8 cellular contexts compared by ENCODE assay signal in genomic region chr16:66935319-66936011, GRCh38. TPM values are rescaled to one million over a fixed set of nuclear protein-coding genes. Genes with fewer than 3 reads are reported as not detected.
DNase-seq lines count a peak whose midpoint lies in the region; ATAC-seq, FAIRE-seq and TF ChIP-seq lines count a peak whose summit lies in the region.

Gene CES2, plus strand, starts transcription at chr16:66935516. Its CDS starts 120 bp downstream, at chr16:66935636.

- WGBS in spleen, 5 donors = 49 to 78% (median 60%) methylated on average over 31 to 44 of the region's 44 CpGs

- TF ChIP-seq POLR2A in spleen (IDR thresholded peaks at IDR 0.05) = no peak

- TF ChIP-seq CTCF in bronchial epithelial cell (IDR thresholded peaks at IDR 0.05; ENCODE audit: insufficient read depth, low read length, severe bottlenecking) (no peak), kidney (IDR thresholded peaks at IDR 0.05; ENCODE audit: borderline replicate concordance, extremely low read depth, insufficient read depth) (no peak), spleen (IDR thresholded peaks at IDR 0.05 in 8 of 11, conservative IDR thresholded peaks at IDR 0.05 in 3 of 11) (no peak)

- H3K4me1 ChIP-seq in CD4-positive, CD25-positive, alpha-beta regulatory T cell (ENCODE audit: control insufficient read depth, insufficient read depth, low read length, poor library complexity, severe bottlenecking) = peaks cover 38% of the 10 kb centered on the region
- H3K4me1 ChIP-seq in kidney (ENCODE audit: control insufficient read depth in 1 of 2, insufficient read depth in 1 of 2, low read depth in 1 of 2, low read length in 2 of 2) = peaks cover 24 to 26% of the 10 kb centered on the region in 2 donors
- H3K4me1 ChIP-seq in spleen = peaks cover 31 to 67% (median 51%) of the 10 kb centered on the region in 6 donors

- no peak for ATAC-seq in CD4-positive, CD25-positive, alpha-beta regulatory T cell (ENCODE audit: low read depth in 2 of 2)
- ATAC-seq in GM18861 (IDR thresholded peaks at IDR 0.05; ENCODE audit: unreplicated experiment) = no peak
- no peak for ATAC-seq in HG02884 (IDR thresholded peaks at IDR 0.05; ENCODE audit: unreplicated experiment)

- FAIRE-seq in bronchial epithelial cell (lab: Jason Lieb, UNC) (no peak), kidney (lab: Jason Lieb, UNC) (no peak)

- in situ Hi-C loops in KBM-7 (cut with MboI; ENCODE audit: low pct_unique_long_range_greater_than_20kb, low sequenced_read_pairs) = no loop called here

- H3K36me3 Mint-ChIP-seq in CD4-positive, CD25-positive, alpha-beta regulatory T cell = peaks cover 12% of the 10 kb centered on the region

- peak within 1 kb of the TSS; percentile 98 to 99 (median 99) for H3K27ac Mint-ChIP-seq in CD4-positive, CD25-positive, alpha-beta regulatory T cell

- peak within 1 kb of the TSS; percentile 86 to 90 for H3K9ac ChIP-seq in kidney (ENCODE audit: low read length in 2 of 2)

- H3K9me3 ChIP-seq in CD4-positive, CD25-positive, alpha-beta regulatory T cell (ENCODE audit: control insufficient read depth in 2 of 2, low read length in 2 of 2) = no peaks in the 10 kb centered on the region
- H3K9me3 ChIP-seq in kidney (ENCODE audit: control insufficient read depth in 1 of 2, low read length in 2 of 2) = no peaks in the 10 kb centered on the region
- H3K9me3 ChIP-seq in spleen = no peaks in the 10 kb centered on the region

- H3K36me3 ChIP-seq in CD4-positive, CD25-positive, alpha-beta regulatory T cell (ENCODE audit: control insufficient read depth, insufficient read depth, low read length) = peaks cover 34% of the 10 kb centered on the region
- peaks cover 23% of the 10 kb centered on the region for H3K36me3 ChIP-seq in bronchial epithelial cell (ENCODE audit: control insufficient read depth, insufficient read depth, low read length)
- H3K36me3 ChIP-seq in kidney (ENCODE audit: control insufficient read depth in 1 of 2, insufficient read depth in 2 of 2, low read length in 2 of 2) = peaks cover 18 to 28% of the 10 kb centered on the region in 2 donors
- peaks cover 0 to 64% (median 31%) of the 10 kb centered on the region in 6 donors for H3K36me3 ChIP-seq in spleen

- intact Hi-C loops in kidney (cut with DNase I) (no loop called here), spleen (cut with DNase I; ENCODE audit: low total_unique reads) (no loop called here)

- H3K27me3 ChIP-seq in CD4-positive, CD25-positive, alpha-beta regulatory T cell (ENCODE audit: control insufficient read depth, insufficient read depth, low read length) = no peaks in the 10 kb centered on the region
- H3K27me3 ChIP-seq in bronchial epithelial cell (ENCODE audit: control insufficient read depth, insufficient read depth, low read length) (no peaks in the 10 kb centered on the region), spleen (replicated peaks in 1 of 7) (no peaks in the 10 kb centered on the region)

- H3K4me3 Mint-ChIP-seq in CD4-positive, CD25-positive, alpha-beta regulatory T cell = peak within 1 kb of the TSS; percentile 96 to 99 (median 98)

- H3K27ac ChIP-seq in CD4-positive, CD25-positive, alpha-beta regulatory T cell (ENCODE audit: insufficient read depth, low read length, poor library complexity, severe bottlenecking) = peak within 1 kb of the TSS; percentile 88
- H3K27ac ChIP-seq in kidney (ENCODE audit: low read depth in 2 of 2, low read length in 2 of 2) (peak within 1 kb of the TSS; percentile 92 to 97), spleen (peak within 1 kb of the TSS; percentile 78 to 98 (median 94))

- H3K4me1 Mint-ChIP-seq in CD4-positive, CD25-positive, alpha-beta regulatory T cell = peaks cover 6 to 70% (median 41%) of the 10 kb centered on the region in 4 donors

- H3K4me3 ChIP-seq in CD4-positive, CD25-positive, alpha-beta regulatory T cell (ENCODE audit: low read depth, low read length) = peak within 1 kb of the TSS; percentile 68
- H3K4me3 ChIP-seq in bronchial epithelial cell (ENCODE audit: low read depth, low read length) = peak within 1 kb of the TSS; percentile 95
- H3K4me3 ChIP-seq in kidney (ENCODE audit: low read length in 2 of 2) = peak within 1 kb of the TSS; percentile 92 to 96
- H3K4me3 ChIP-seq in spleen = peak within 1 kb of the TSS; percentile 60 to 98 (median 95)

- H3K9me3 Mint-ChIP-seq in CD4-positive, CD25-positive, alpha-beta regulatory T cell = no peaks in the 10 kb centered on the region

- H3K27me3 Mint-ChIP-seq in CD4-positive, CD25-positive, alpha-beta regulatory T cell = peaks cover 6% of the 10 kb centered on the region

- DNase-seq in CD4-positive, CD25-positive, alpha-beta regulatory T cell = peak in 1 of 3 donors; percentile 5
- DNase-seq in LoVo (ENCODE audit: low spot score) (peak; percentile 79), bronchial epithelial cell (ENCODE audit: low read depth) (peak; percentile 80), kidney (peak; percentile 91), spleen (peak; percentile 83), KBM-7 (no peak)

RNA-seq across cellular contexts. Expression of gene CES2, which starts in this region (rescaled TPM):
- 35.4 TPM for total RNA-seq in CD4-positive, CD25-positive, alpha-beta regulatory T cell
- polyA plus RNA-seq in CD4-positive, CD25-positive, alpha-beta regulatory T cell = 10 to 100 TPM; 19.3 to 22.5 (median 19.7) TPM
- 78.2 and 434 TPM in 2 replicates for total RNA-seq in bronchial epithelial cell
- total RNA-seq in kidney = 72.1 TPM
- polyA plus RNA-seq in kidney (ENCODE audit: insufficient read depth, low read depth, low replicate concordance) = 76.9 TPM
- total RNA-seq in spleen = 10 to 100 TPM; 21.6 to 48.1 (median 34.8) TPM
- polyA plus RNA-seq in spleen = 10 to 100 TPM in 1 of 3 donors, 1 to 10 TPM in 2; 8.0 to 21.4 (median 8.5) TPM
